In genomic region chr1:236159704-236160539, GRCh38 we compare ENCODE assay signal across 11 cellular contexts. TPM values are rescaled to one million over a fixed set of nuclear protein-coding genes. Genes with fewer than 3 reads are reported as not detected.
A peak's percentile ranks its signal among the peaks of the same experiment; 100 is the strongest.
DNase-seq lines count a peak whose midpoint lies in the region; ATAC-seq lines count a peak whose summit lies in the region.
"Had no signal": no experiment of that assay in that cellular context is flagged by ENCODE, and none has a peak within 500 bp of the region (broad histone marks: within the 10 kb centered on the region; RNA-seq: fewer than 3 reads in every experiment).

No MANE protein-coding gene starts in this region.

- no peak overlapping the region for H3K4me3 Mint-ChIP-seq in activated CD8-positive, alpha-beta T cell treated with anti-CD3 and anti-CD28 coated beads, Interleukin-2, amount 10 ng/mL, durations not matched to agents 7 days and 5 days
- H3K4me3 Mint-ChIP-seq: nephron had no signal

- peaks cover 42% of the 10 kb centered on the region for H3K9me3 ChIP-seq in BLaER1

- peaks cover 79% of the 10 kb centered on the region for H3K4me1 ChIP-seq in BLaER1

- no peak for DNase-seq in activated CD8-positive, alpha-beta T cell treated with anti-CD3 and anti-CD28 coated beads, Interleukin-2, amount 10 ng/mL, durations not matched to agents 7 days and 5 days
- DNase-seq in NCI-H187 treated with DMSO at 0.1 percent for 48 hours (lab: John Stamatoyannopoulos, UW) (no peak), NCI-H1092 (lab: John Stamatoyannopoulos, UW) (no peak), NCI-H1048 (lab: John Stamatoyannopoulos, UW) (no peak), kidney glomerular epithelial cell (lab: John Stamatoyannopoulos, UW) (no peak)
- DNase-seq: stimulated activated naive CD4-positive, alpha-beta T cell treated with Interleukin-2 at 50 U/mL for 16 hours had no signal

- CTCF ChIA-PET in activated CD8-positive, alpha-beta T cell treated with anti-CD3 and anti-CD28 coated beads, Interleukin-2, amount 10 ng/mL, durations not matched to agents 7 days and 5 days (lab: Charles Lee), result no interaction called here

- POLR2A ChIA-PET in activated CD8-positive, alpha-beta T cell treated with anti-CD3 and anti-CD28 coated beads, Interleukin-2, amount 10 ng/mL, durations not matched to agents 7 days and 5 days (lab: Charles Lee), result interaction anchor here (0.6 kb wide), 1 partner anchor 91 kb away, joined by 9 read pairs; no protein-coding TSS in a partner anchor

- H3K4me3 ChIP-seq in BLaER1, result peak overlapping the region; percentile 47

- H3K9ac ChIP-seq in BLaER1, result peak overlapping the region; percentile 41; the same call in 1 of the 2 replicates
- H3K9ac ChIP-seq: KMS-11 had no signal

- H3K4me1 Mint-ChIP-seq in activated CD8-positive, alpha-beta T cell treated with anti-CD3 and anti-CD28 coated beads, Interleukin-2, amount 10 ng/mL, durations not matched to agents 7 days and 5 days (ENCODE audit: low read depth), result peaks cover 23% of the 10 kb centered on the region
- H3K4me1 Mint-ChIP-seq: nephron had no signal

- peaks cover 22% of the 10 kb centered on the region for H3K9me3 Mint-ChIP-seq in activated CD8-positive, alpha-beta T cell treated with anti-CD3 and anti-CD28 coated beads, Interleukin-2, amount 10 ng/mL, durations not matched to agents 7 days and 5 days (ENCODE audit: insufficient read depth)

- H3K36me3 ChIP-seq in BLaER1, result peaks cover 32% of the 10 kb centered on the region

- peak overlapping the region; percentile 38; the same call in 1 of the 2 replicates for H3K27ac ChIP-seq in BLaER1
- H3K27ac ChIP-seq: KMS-11 had no signal

- H3K27ac Mint-ChIP-seq in activated CD8-positive, alpha-beta T cell treated with anti-CD3 and anti-CD28 coated beads, Interleukin-2, amount 10 ng/mL, durations not matched to agents 7 days and 5 days, result peak overlapping the region; percentile 54

- ATAC-seq in GM19043 (IDR thresholded peaks at IDR 0.05; ENCODE audit: low read depth, unreplicated experiment), result peak; percentile 32
- ATAC-seq in HG02970 (IDR thresholded peaks at IDR 0.05; ENCODE audit: low FRiP score, unreplicated experiment), result peak; percentile 42
- no peak for ATAC-seq in activated CD8-positive, alpha-beta T cell treated with anti-CD3 and anti-CD28 coated beads, Interleukin-2, amount 10 ng/mL, durations not matched to agents 7 days and 5 days

- H3K4me2 ChIP-seq in BLaER1, result peak overlapping the region; percentile 95
- H3K4me2 ChIP-seq: KMS-11 had no signal

- H3K36me3 Mint-ChIP-seq in activated CD8-positive, alpha-beta T cell treated with anti-CD3 and anti-CD28 coated beads, Interleukin-2, amount 10 ng/mL, durations not matched to agents 7 days and 5 days (ENCODE audit: low read depth), result peaks cover 21% of the 10 kb centered on the region

- peaks cover 8% of the 10 kb centered on the region for H3K27me3 ChIP-seq in BLaER1

- peaks cover 61% of the 10 kb centered on the region for H4K20me1 ChIP-seq in BLaER1

- H3K27me3 Mint-ChIP-seq in activated CD8-positive, alpha-beta T cell treated with anti-CD3 and anti-CD28 coated beads, Interleukin-2, amount 10 ng/mL, durations not matched to agents 7 days and 5 days (ENCODE audit: low read depth), result no peaks in the 10 kb centered on the region

RNA-seq across cellular contexts. Expression of gene GPR137B, which starts 17.6 kb away (rescaled TPM):
- 1 to 10 TPM; 4.9 to 5.0 TPM for total RNA-seq in activated CD8-positive, alpha-beta T cell treated with anti-CD3 and anti-CD28 coated beads, Interleukin-2, amount 10 ng/mL, durations not matched to agents 7 days and 5 days
